In genomic region chr5:133053463-133053862, GRCh38 we compare ENCODE assay signal across 9 cellular contexts. TPM values are rescaled to one million over a fixed set of nuclear protein-coding genes. Genes with fewer than 3 reads are reported as not detected.
A peak's percentile ranks its signal among the peaks of the same experiment; 100 is the strongest.
DNase-seq lines count a peak whose midpoint lies in the region; ATAC-seq and TF ChIP-seq lines count a peak whose summit lies in the region.
"Had no signal": no experiment of that assay in that cellular context is flagged by ENCODE, and none has a peak within 500 bp of the region (broad histone marks: within the 10 kb centered on the region; RNA-seq: fewer than 3 reads in every experiment).

No MANE protein-coding gene starts in this region.

- no peak overlapping the region for H2AFZ ChIP-seq in IMR-90 (replicated peaks; ENCODE audit: low read length, poor library complexity)

- no peak overlapping the region for H2AK5ac ChIP-seq in IMR-90 (ENCODE audit: low read depth, low read length)

- ATAC-seq in IMR-90 (ENCODE audit: low read depth) (no peak), HG03565 (IDR thresholded peaks at IDR 0.05; ENCODE audit: unreplicated experiment) (no peak)
- no peak for ATAC-seq in naive thymus-derived CD8-positive, alpha-beta T cell

- H3K14ac ChIP-seq in IMR-90 (replicated peaks; ENCODE audit: low read depth, low read length): no peak overlapping the region

- DNase-seq in AG10803 (ENCODE audit: low read depth): no peak
- DNase-seq in IMR-90: no peak
- no peak for DNase-seq in cardiac fibroblast (ENCODE audit: low read depth in 2 of 2)
- no peak for DNase-seq in naive thymus-derived CD8-positive, alpha-beta T cell
- DNase-seq in activated gamma-delta T cell (lab: John Stamatoyannopoulos, UW): no peak
- no peak for DNase-seq in effector CD8-positive, alpha-beta T cell (lab: John Stamatoyannopoulos, UW)
- no peak for DNase-seq in mesenteric fat pad (ENCODE audit: low spot score)
- DNase-seq: Right ventricle myocardium superior had no signal

- intact Hi-C loops in IMR-90 (cut with micrococcal nuclease): no loop called here

- dilution Hi-C loops in IMR-90 (cut with HindIII; ENCODE audit: low sequenced_read_pairs, unreplicated experiment): no loop called here

- no peak overlapping the region for H2BK5ac ChIP-seq in IMR-90 (ENCODE audit: low read depth, low read length, poor library complexity, severe bottlenecking)

- in situ Hi-C loops in IMR-90 (cut with MboI; ENCODE audit: low sequenced_read_pairs): no loop called here

- TF ChIP-seq CTCF in AG10803 (conservative IDR thresholded peaks at IDR 0.05; ENCODE audit: low read length) (no peak), IMR-90 (conservative IDR thresholded peaks at IDR 0.05; ENCODE audit: low read depth, low read length) (no peak), cardiac fibroblast (IDR thresholded peaks at IDR 0.05; ENCODE audit: low read depth, low read length) (no peak)

- TSS peak; percentile 28 for BruUV-seq in IMR-90 (replicated peaks; lab: Mats Ljungman, UMichigan)

- TF ChIP-seq RAD21 in IMR-90 (IDR thresholded peaks at IDR 0.05; ENCODE audit: low read length): no peak

- H2BK20ac ChIP-seq in IMR-90 (ENCODE audit: low read depth, low read length): no peak overlapping the region

- peak overlapping the region in 6 of 10 donors; percentile 99 to 100 (median 100) for H3K27ac Mint-ChIP-seq in naive thymus-derived CD8-positive, alpha-beta T cell

- peak overlapping the region; percentile 60; the same call in 1 of the 2 replicates for H3K4me2 ChIP-seq in IMR-90 (ENCODE audit: low read depth, low read length)

- H2BK120ac ChIP-seq in IMR-90 (ENCODE audit: low read depth, low read length): no peak overlapping the region

- peak overlapping the region; percentile 95 to 99 (median 98) for H3K4me3 Mint-ChIP-seq in naive thymus-derived CD8-positive, alpha-beta T cell

- no peak overlapping the region for H4K8ac ChIP-seq in IMR-90 (ENCODE audit: low read depth in 2 of 2, low read length in 2 of 2)

- POLR2A ChIA-PET in IMR-90 (lab: Charles Lee; ENCODE audit: unreplicated experiment): no interaction called here
- POLR2A ChIA-PET in naive thymus-derived CD8-positive, alpha-beta T cell (lab: Charles Lee): interaction anchor here (5.1 kb wide), 1 partner anchor 90 kb away, joined by 69 read pairs; the partner anchor contains the start of gene AFF4

- no peak overlapping the region for H4K91ac ChIP-seq in IMR-90 (ENCODE audit: insufficient read depth, low read depth, low read length)

- no peaks in the 10 kb centered on the region for H3K9me3 Mint-ChIP-seq in naive thymus-derived CD8-positive, alpha-beta T cell

- no peaks in the 10 kb centered on the region for H3K9me3 ChIP-seq in IMR-90 (ENCODE audit: control insufficient read depth, insufficient read depth, low read length)

- H3K36me3 Mint-ChIP-seq in naive thymus-derived CD8-positive, alpha-beta T cell: peaks cover 0 to 4% (median 4%) of the 10 kb centered on the region in 3 donors

- no peak overlapping the region for H4K5ac ChIP-seq in IMR-90 (ENCODE audit: low read depth, low read length)

- CTCF ChIA-PET in IMR-90 (lab: Yijun Ruan, JAX): no interaction called here

- no peaks in the 10 kb centered on the region for H3K27me3 ChIP-seq in IMR-90 (ENCODE audit: control insufficient read depth, insufficient read depth, low read length)

- 0 out of 2 replicates have a peak overlapping the region, but pooled peaks have one; percentile 23 for H3K9ac ChIP-seq in IMR-90 (ENCODE audit: low read depth, low read length)

- H3K27me3 Mint-ChIP-seq in naive thymus-derived CD8-positive, alpha-beta T cell: no peaks in the 10 kb centered on the region

- no peak overlapping the region for H3K4ac ChIP-seq in IMR-90 (ENCODE audit: low read depth, low read length)

- H3K4me1 Mint-ChIP-seq in naive thymus-derived CD8-positive, alpha-beta T cell: peaks cover 30 to 75% (median 67%) of the 10 kb centered on the region in 4 donors

- no peak overlapping the region for H2BK15ac ChIP-seq in IMR-90 (ENCODE audit: low read depth, low read length)

- TF ChIP-seq POLR2A in IMR-90 (IDR thresholded peaks at IDR 0.05; ENCODE audit: low read depth, low read length): no peak

- H3K23ac ChIP-seq in IMR-90 (ENCODE audit: low read depth, low read length): no peak overlapping the region

- peaks cover 60% of the 10 kb centered on the region for H4K20me1 ChIP-seq in IMR-90 (ENCODE audit: insufficient read depth, low read length)

- no peak overlapping the region for H3K18ac ChIP-seq in IMR-90 (ENCODE audit: low read depth, low read length)

- no peak overlapping the region for H3K27ac ChIP-seq in IMR-90 (ENCODE audit: insufficient read depth, low read length)

- no peaks in the 10 kb centered on the region for H3K36me3 ChIP-seq in IMR-90 (ENCODE audit: control insufficient read depth, insufficient read depth, low read length)

- peaks cover 5% of the 10 kb centered on the region for H3K4me1 ChIP-seq in IMR-90 (ENCODE audit: control insufficient read depth, insufficient read depth, low read length)

- peak overlapping the region; percentile 98 for H3K4me3 ChIP-seq in AG10803 (ENCODE audit: low read length)
- no peak overlapping the region for H3K4me3 ChIP-seq in IMR-90 (ENCODE audit: insufficient read depth, low read depth, low read length)
- H3K4me3 ChIP-seq in cardiac fibroblast (replicated peaks in 1 of 2; ENCODE audit: low read depth in 2 of 2, low read length in 2 of 2): peak overlapping the region; percentile 98 to 99

- no peak overlapping the region for H3K56ac ChIP-seq in IMR-90 (ENCODE audit: extremely low read depth, insufficient read depth, low read length)

- 96% methylated on average over 8 of the region's 17 CpGs; no CpG with 5 or more reads in 1 of the 2 experiments for WGBS in IMR-90 (ENCODE audit: extremely low coverage in 2 of 2, insufficient read length in 1 of 2), 2 experiments

- peaks cover 15 to 47% of the 10 kb centered on the region in 2 experiments for H3K79me1 ChIP-seq in IMR-90 (ENCODE audit: low read depth in 1 of 2, low read length in 2 of 2)

- H3K9me1 ChIP-seq in IMR-90 (ENCODE audit: insufficient read depth, low read length): peaks cover 22% of the 10 kb centered on the region

- H2AK9ac ChIP-seq in IMR-90 (replicated peaks; ENCODE audit: low read depth, low read length, poor library complexity): no peak overlapping the region

TF ChIP-seq in IMR-90, 13 proteins besides CTCF, POLR2A, EP300 and RAD21:
- no peak for TF ChIP-seq RFX5 (IDR thresholded peaks at IDR 0.05; ENCODE audit: low read depth, low read length)
- no peak for TF ChIP-seq NFE2L2 (IDR thresholded peaks at IDR 0.05; ENCODE audit: low read depth, low read length)
- TF ChIP-seq SMC3 (IDR thresholded peaks at IDR 0.05; ENCODE audit: low read depth, low read length): no peak
- no peak for TF ChIP-seq BHLHE40 (IDR thresholded peaks at IDR 0.05; ENCODE audit: low read depth, low read length)
- no peak for TF ChIP-seq USF2 (IDR thresholded peaks at IDR 0.05; ENCODE audit: low read depth, low read length)
- TF ChIP-seq RCOR1 (IDR thresholded peaks at IDR 0.05; ENCODE audit: insufficient replicate concordance, low read length): no peak
- TF ChIP-seq MAZ (IDR thresholded peaks at IDR 0.05; ENCODE audit: borderline replicate concordance, low read depth, low read length): no peak
- TF ChIP-seq FOS (IDR thresholded peaks at IDR 0.05; ENCODE audit: low read depth, low read length): no peak
- no peak for TF ChIP-seq CHD1 (IDR thresholded peaks at IDR 0.05; ENCODE audit: low read depth, low read length)
- TF ChIP-seq MXI1 (IDR thresholded peaks at IDR 0.05; ENCODE audit: borderline replicate concordance, low read depth, low read length): no peak
- TF ChIP-seq CEBPB (IDR thresholded peaks at IDR 0.05; ENCODE audit: low read depth, low read length): no peak
- TF ChIP-seq ELK1 (IDR thresholded peaks at IDR 0.05; ENCODE audit: borderline replicate concordance, low read depth, low read length): no peak
- no peak for TF ChIP-seq MAFK (IDR thresholded peaks at IDR 0.05; ENCODE audit: low read depth, low read length)

RNA-seq across cellular contexts. Expression of gene HSPA4, which starts 1.6 kb away (rescaled TPM):
- 120 and 192 TPM in 2 replicates for total RNA-seq in IMR-90 (2012; rRNA removed)
- polyA plus RNA-seq in IMR-90 (2012; rRNA removed): 27.6 and 34.9 TPM in 2 replicates
- 7.5 and 8.0 TPM in 2 replicates for polyA plus RNA-seq in IMR-90 (2012; cell fraction: cytosol; rRNA removed)
- 4.5 and 19.8 TPM in 2 replicates for polyA plus RNA-seq in IMR-90 (2012; cell fraction: nucleus; rRNA removed; ENCODE audit: low replicate concordance)
- 10 to 100 TPM; 64.0 to 73.3 TPM for total RNA-seq in naive thymus-derived CD8-positive, alpha-beta T cell
- polyA plus RNA-seq in naive thymus-derived CD8-positive, alpha-beta T cell: 10 to 100 TPM; 32.8 to 40.4 (median 37.7) TPM
- total RNA-seq in mesenteric fat pad: 101 TPM

RNA-seq across cellular contexts. Expression of gene ZCCHC10, which starts 27.1 kb away (rescaled TPM):
- total RNA-seq in IMR-90 (2012; rRNA removed) (4.1 and 7.2 TPM in 2 replicates), mesenteric fat pad (13.9 TPM)
- polyA plus RNA-seq in IMR-90 (2012; rRNA removed): 20.4 and 31.8 TPM in 2 replicates
- polyA plus RNA-seq in IMR-90 (2012; cell fraction: cytosol; rRNA removed): 1.2 and 7.7 TPM in 2 replicates
- 0.55 and 6.4 TPM in 2 replicates for polyA plus RNA-seq in IMR-90 (2012; cell fraction: nucleus; rRNA removed; ENCODE audit: low replicate concordance)
- 10 to 100 TPM; 17.8 to 22.4 TPM for total RNA-seq in naive thymus-derived CD8-positive, alpha-beta T cell
- polyA plus RNA-seq in naive thymus-derived CD8-positive, alpha-beta T cell: 10 to 100 TPM; 28.7 to 36.9 (median 33.8) TPM
